1 cellular context compared by ENCODE assay signal in genomic region chr12:108839890-108840230, GRCh38.
TF ChIP-seq lines count a peak whose summit lies in the region.

No MANE protein-coding gene starts in this region.

TF ChIP-seq in HCT116, 20 proteins besides CTCF, POLR2A, EP300 and RAD21:
- TF ChIP-seq, protein P1, sequence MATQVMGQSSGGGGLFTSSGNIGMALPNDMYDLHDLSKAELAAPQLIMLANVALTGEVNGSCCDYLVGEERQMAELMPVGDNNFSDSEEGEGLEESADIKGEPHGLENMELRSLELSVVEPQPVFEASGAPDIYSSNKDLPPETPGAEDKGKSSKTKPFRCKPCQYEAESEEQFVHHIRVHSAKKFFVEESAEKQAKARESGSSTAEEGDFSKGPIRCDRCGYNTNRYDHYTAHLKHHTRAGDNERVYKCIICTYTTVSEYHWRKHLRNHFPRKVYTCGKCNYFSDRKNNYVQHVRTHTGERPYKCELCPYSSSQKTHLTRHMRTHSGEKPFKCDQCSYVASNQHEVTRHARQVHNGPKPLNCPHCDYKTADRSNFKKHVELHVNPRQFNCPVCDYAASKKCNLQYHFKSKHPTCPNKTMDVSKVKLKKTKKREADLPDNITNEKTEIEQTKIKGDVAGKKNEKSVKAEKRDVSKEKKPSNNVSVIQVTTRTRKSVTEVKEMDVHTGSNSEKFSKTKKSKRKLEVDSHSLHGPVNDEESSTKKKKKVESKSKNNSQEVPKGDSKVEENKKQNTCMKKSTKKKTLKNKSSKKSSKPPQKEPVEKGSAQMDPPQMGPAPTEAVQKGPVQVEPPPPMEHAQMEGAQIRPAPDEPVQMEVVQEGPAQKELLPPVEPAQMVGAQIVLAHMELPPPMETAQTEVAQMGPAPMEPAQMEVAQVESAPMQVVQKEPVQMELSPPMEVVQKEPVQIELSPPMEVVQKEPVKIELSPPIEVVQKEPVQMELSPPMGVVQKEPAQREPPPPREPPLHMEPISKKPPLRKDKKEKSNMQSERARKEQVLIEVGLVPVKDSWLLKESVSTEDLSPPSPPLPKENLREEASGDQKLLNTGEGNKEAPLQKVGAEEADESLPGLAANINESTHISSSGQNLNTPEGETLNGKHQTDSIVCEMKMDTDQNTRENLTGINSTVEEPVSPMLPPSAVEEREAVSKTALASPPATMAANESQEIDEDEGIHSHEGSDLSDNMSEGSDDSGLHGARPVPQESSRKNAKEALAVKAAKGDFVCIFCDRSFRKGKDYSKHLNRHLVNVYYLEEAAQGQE (IDR thresholded peaks at IDR 0.05; ENCODE audit: low read depth), result no peak
- TF ChIP-seq ZNF274 (IDR thresholded peaks at IDR 0.05; ENCODE audit: low read depth, low read length) (no peak), MAX (IDR thresholded peaks at IDR 0.05) (no peak), SP1 (IDR thresholded peaks at IDR 0.05; ENCODE audit: low read depth) (no peak), SRF (IDR thresholded peaks at IDR 0.05; ENCODE audit: low read depth) (no peak), ZBTB33 (IDR thresholded peaks at IDR 0.05; ENCODE audit: extremely low read depth, insufficient replicate concordance, low read length) (no peak), ZFX (IDR thresholded peaks at IDR 0.05) (no peak), ELF1 (IDR thresholded peaks at IDR 0.05; ENCODE audit: borderline replicate concordance, low read depth) (no peak), JUND (IDR thresholded peaks at IDR 0.05) (no peak), CBX3 (IDR thresholded peaks at IDR 0.05; ENCODE audit: low read depth) (no peak), FOSL1 (IDR thresholded peaks at IDR 0.05; ENCODE audit: low read depth) (no peak), SIN3A (IDR thresholded peaks at IDR 0.05; ENCODE audit: low read depth) (no peak), POLR2AphosphoS5 (IDR thresholded peaks at IDR 0.05; ENCODE audit: low read depth, low read length) (no peak), EZH2 (IDR thresholded peaks at IDR 0.05) (no peak), TCF7L2 (IDR thresholded peaks at IDR 0.05; ENCODE audit: borderline replicate concordance, extremely low read depth, insufficient read depth, insufficient read length) (no peak), CEBPB (IDR thresholded peaks at IDR 0.05; ENCODE audit: low read depth) (no peak), EZH2phosphoT487 (IDR thresholded peaks at IDR 0.05; ENCODE audit: borderline replicate concordance) (no peak), EGR1 (IDR thresholded peaks at IDR 0.05; ENCODE audit: low read depth) (no peak)
- TF ChIP-seq, protein P2, sequence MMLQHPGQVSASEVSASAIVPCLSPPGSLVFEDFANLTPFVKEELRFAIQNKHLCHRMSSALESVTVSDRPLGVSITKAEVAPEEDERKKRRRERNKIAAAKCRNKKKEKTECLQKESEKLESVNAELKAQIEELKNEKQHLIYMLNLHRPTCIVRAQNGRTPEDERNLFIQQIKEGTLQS (IDR thresholded peaks at IDR 0.05), result no peak
